36 cellular contexts compared by ENCODE assay signal in genomic region chr12:102629262-102629888, GRCh38.
DNase-seq lines count a peak whose midpoint lies in the region; ATAC-seq and TF ChIP-seq lines count a peak whose summit lies in the region.
"Had no signal": no experiment of that assay in that cellular context is flagged by ENCODE, and none has a peak within 500 bp of the region (broad histone marks: within the 10 kb centered on the region; RNA-seq: fewer than 3 reads in every experiment).

No MANE protein-coding gene starts in this region.

- H3K27ac Mint-ChIP-seq in HFFc6: no peak overlapping the region
- H3K27ac Mint-ChIP-seq: activated CD4-positive, alpha-beta memory T cell treated with anti-CD3 and anti-CD28 coated beads, Interleukin-2, amount 10 ng/mL, durations not matched to agents 7 days and 5 days; activated T-helper 17 cell treated with anti-CD3 and anti-CD28 coated beads, Interleukin-2, amount 50 U/mL, for 72 hours; CD8-positive, alpha-beta memory T cell; naive B cell; progenitor cell of endocrine pancreas; T-helper 1 cell treated with Interleukin-12 subunit alpha and Interleukin-12 subunit beta and Interleukin-4 antibody, amounts not matched to agents 30 μg/mL and 1 μg/mL, for 36 hours had no signal

- no peaks in the 10 kb centered on the region for H3K36me3 ChIP-seq in breast epithelium
- H3K36me3 ChIP-seq: cardiac muscle cell, colonic mucosa, neutrophil, right lobe of liver, stomach, tibial artery, vagina had no signal

- TF ChIP-seq CTCF in HFFc6 (IDR thresholded peaks at IDR 0.05) (no peak), foreskin fibroblast (IDR thresholded peaks at IDR 0.05; ENCODE audit: low read depth, low read length) (no peak), breast epithelium (IDR thresholded peaks at IDR 0.05) (no peak)

- no peak for ATAC-seq in GM21723 (IDR thresholded peaks at IDR 0.05; ENCODE audit: unreplicated experiment)
- ATAC-seq: activated T-helper 17 cell treated with anti-CD3 and anti-CD28 coated beads, Interleukin-2, amount 50 U/mL, for 72 hours; HCT116; right lobe of liver had no signal

- no peaks in the 10 kb centered on the region for H3K4me1 ChIP-seq in breast epithelium
- H3K4me1 ChIP-seq: colonic mucosa, right lobe of liver, stomach had no signal

- no peaks in the 10 kb centered on the region; the same call in 1 of the 2 replicates for H3K27me3 Mint-ChIP-seq in HFFc6 (ENCODE audit: insufficient read depth)
- H3K27me3 Mint-ChIP-seq: activated CD4-positive, alpha-beta memory T cell treated with anti-CD3 and anti-CD28 coated beads, Interleukin-2, amount 10 ng/mL, durations not matched to agents 7 days and 5 days; activated T-helper 17 cell treated with anti-CD3 and anti-CD28 coated beads, Interleukin-2, amount 50 U/mL, for 72 hours; naive B cell; progenitor cell of endocrine pancreas had no signal

- peaks cover 28% of the 10 kb centered on the region for H3K9me3 Mint-ChIP-seq in HFFc6

- no peak for TF ChIP-seq POLR2A in breast epithelium (IDR thresholded peaks at IDR 0.05)

- H3K27me3 ChIP-seq in breast epithelium: no peaks in the 10 kb centered on the region
- H3K27me3 ChIP-seq: cardiac muscle cell, colonic mucosa, neutrophil, right lobe of liver, stomach, tibial artery, vagina had no signal

- H3K9me3 ChIP-seq in breast epithelium: peaks cover 8 to 12% of the 10 kb centered on the region in 2 donors
- H3K9me3 ChIP-seq: right lobe of liver had no signal

- H3K4me3 Mint-ChIP-seq in HFFc6: no peak overlapping the region
- H3K4me3 Mint-ChIP-seq: activated CD4-positive, alpha-beta memory T cell treated with anti-CD3 and anti-CD28 coated beads, Interleukin-2, amount 10 ng/mL, durations not matched to agents 7 days and 5 days; activated T-helper 17 cell treated with anti-CD3 and anti-CD28 coated beads, Interleukin-2, amount 50 U/mL, for 72 hours; CD8-positive, alpha-beta memory T cell; naive B cell; T-helper 1 cell treated with Interleukin-12 subunit alpha and Interleukin-12 subunit beta and Interleukin-4 antibody, amounts not matched to agents 30 μg/mL and 1 μg/mL, for 36 hours had no signal

- peak; percentile 19 for DNase-seq in AG08395 (ENCODE audit: low spot score)
- peak; percentile 34 for DNase-seq in HFFc6
- DNase-seq in RPMI7951 (ENCODE audit: low read depth): peak; percentile 18
- DNase-seq in foreskin fibroblast: peak; percentile 22 to 50
- DNase-seq in iPS-NIHi7 (ENCODE audit: extremely low spot score): no peak
- DNase-seq in breast epithelium (ENCODE audit: low spot score in 2 of 2): no peak
- DNase-seq in DMS 273 (lab: John Stamatoyannopoulos, UW; ENCODE audit: unreplicated experiment): no peak
- DNase-seq: activated CD4-positive, alpha-beta memory T cell treated with anti-CD3 and anti-CD28 coated beads, Interleukin-2, amount 10 ng/mL, durations not matched to agents 7 days and 5 days; activated CD4-positive, CD25-positive, alpha-beta regulatory T cell treated with anti-CD3 and anti-CD28 coated beads, Interleukin-2, amount 50 U/mL, for 72 hours; activated CD8-positive, alpha-beta memory T cell treated with anti-CD3 and anti-CD28 coated beads, Interleukin-2, amount 50 U/mL, for 48 hours; activated naive CD4-positive, alpha-beta T cell treated with anti-CD3 and anti-CD28 coated beads, Interleukin-2, amount 50 U/mL, for 16 hours; amygdala; CD8-positive, alpha-beta memory T cell; colonic mucosa; DMS 273 treated with DMSO at 0.1 percent for 48 hours; effector memory CD4-positive, alpha-beta T cell; head of caudate nucleus; kidney; naive B cell; NCI-H1048; NCI-H1694; NCI-H446; NCI-H748 treated with DMSO at 0.1 percent for 48 hours; right lobe of liver; stimulated activated CD4-positive, alpha-beta T cell treated with anti-CD3 and anti-CD28 coated beads, Interleukin-4, amount 100 ng/mL, for 1 hour; stomach; tibial artery had no signal

- H3K27ac ChIP-seq in breast epithelium: peak overlapping the region in 1 of 2 donors; percentile 43
- H3K27ac ChIP-seq: cardiac muscle cell, colonic mucosa, epithelial cell of prostate, neutrophil, right lobe of liver, stomach, tibial artery, vagina had no signal

- intact Hi-C loops in breast epithelium (cut with DNase I; ENCODE audit: low total_unique reads): no loop called here

- H3K4me1 Mint-ChIP-seq in HFFc6 (ENCODE audit: low read depth): peaks cover 14% of the 10 kb centered on the region
- H3K4me1 Mint-ChIP-seq: activated CD4-positive, alpha-beta memory T cell treated with anti-CD3 and anti-CD28 coated beads, Interleukin-2, amount 10 ng/mL, durations not matched to agents 7 days and 5 days; activated T-helper 17 cell treated with anti-CD3 and anti-CD28 coated beads, Interleukin-2, amount 50 U/mL, for 72 hours; CD8-positive, alpha-beta memory T cell; naive B cell had no signal

- H3K36me3 Mint-ChIP-seq in HFFc6 (ENCODE audit: low read depth): peaks cover 27% of the 10 kb centered on the region
- H3K36me3 Mint-ChIP-seq: CD8-positive, alpha-beta memory T cell; naive B cell had no signal

- no peak overlapping the region for H3K4me3 ChIP-seq in foreskin fibroblast (ENCODE audit: low read depth in 1 of 2, low read length in 2 of 2)
- no peak overlapping the region for H3K4me3 ChIP-seq in breast epithelium
- H3K4me3 ChIP-seq: cardiac muscle cell, colonic mucosa, right lobe of liver, stomach, tibial artery, vagina had no signal

Comparison
In these comparisons a context has a peak if more than half of its experiments do, and no peak if none do; other contexts are left out.
1. DNase-seq: peak in AG08395 (single experiment), HFFc6 (single experiment), RPMI7951 (single experiment) and foreskin fibroblast (2 of 2); none in iPS-NIHi7 (single experiment), breast epithelium (0 of 2) and DMS 273 (single experiment).